13 cellular contexts compared by ENCODE assay signal in the genomic region with DNA sequence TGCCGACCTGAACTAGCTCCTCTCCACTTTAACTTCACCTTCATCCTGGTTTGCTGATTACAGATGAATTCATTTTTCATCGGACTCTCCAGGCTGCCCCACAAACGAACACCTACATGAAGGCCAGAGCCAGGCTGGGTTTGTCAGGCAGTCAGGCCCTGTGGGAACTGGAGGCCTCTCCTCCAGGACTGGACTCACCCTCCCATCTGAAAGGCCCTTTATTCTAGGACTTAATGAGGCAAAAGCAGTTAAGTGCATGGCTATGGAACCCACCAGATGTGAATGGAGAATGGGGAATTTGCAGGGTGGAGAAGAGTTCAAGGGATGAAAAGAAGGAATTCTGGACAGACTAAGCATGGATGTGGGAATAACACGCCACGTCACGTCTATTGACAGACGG.
A peak's percentile ranks its signal among the peaks of the same experiment; 100 is the strongest.
DNase-seq lines count a peak whose midpoint lies in the region; ATAC-seq and TF ChIP-seq lines count a peak whose summit lies in the region.
"Had no signal": no experiment of that assay in that cellular context is flagged by ENCODE, and none has a peak within 500 bp of the region (broad histone marks: within the 10 kb centered on the region; RNA-seq: fewer than 3 reads in every experiment).

No MANE protein-coding gene starts in this region.

- POLR2A ChIA-PET in activated CD4-positive, alpha-beta T cell treated with anti-CD3 and anti-CD28 coated beads, Interleukin-2, amount 10 ng/mL, durations not matched to agents 7 days and 5 days (lab: Charles Lee): no interaction called here

- H3K9me3 ChIP-seq in adrenal gland (replicated peaks in 1 of 3) (no peaks in the 10 kb centered on the region), right lobe of liver (no peaks in the 10 kb centered on the region), stomach (no peaks in the 10 kb centered on the region)
- H3K9me3 ChIP-seq: A549 had no signal

- H3K4me3 Mint-ChIP-seq in activated CD4-positive, alpha-beta T cell treated with anti-CD3 and anti-CD28 coated beads, Interleukin-2, amount 10 ng/mL, durations not matched to agents 7 days and 5 days: no peak overlapping the region

- H3K36me3 ChIP-seq in adrenal gland (replicated peaks in 1 of 2) (no peaks in the 10 kb centered on the region), right lobe of liver (no peaks in the 10 kb centered on the region), stomach (no peaks in the 10 kb centered on the region)

- 65 to 84% (median 70%) methylated on average over 6 to 7 of the region's 7 CpGs for WGBS in adrenal gland, 4 donors
- WGBS in right lobe of liver (ENCODE audit: insufficient coverage, low coverage, low lambda C conversion rate, missing lambda C conversion rate): 68% methylated on average over 7 of the region's 7 CpGs
- WGBS in stomach, 5 donors: 67 to 86% (median 76%) methylated on average over 6 to 7 of the region's 7 CpGs

- TF ChIP-seq CTCF in adrenal gland (IDR thresholded peaks at IDR 0.05): no peak
- no peak for TF ChIP-seq CTCF in right lobe of liver (IDR thresholded peaks at IDR 0.05)
- TF ChIP-seq CTCF in stomach (IDR thresholded peaks at IDR 0.05): no peak

- no peak for ATAC-seq in right lobe of liver
- no peak for ATAC-seq in GM19397 (IDR thresholded peaks at IDR 0.05; ENCODE audit: unreplicated experiment)
- ATAC-seq: A549, esophagus mucosa had no signal

- H3K36me3 Mint-ChIP-seq in activated CD4-positive, alpha-beta T cell treated with anti-CD3 and anti-CD28 coated beads, Interleukin-2, amount 10 ng/mL, durations not matched to agents 7 days and 5 days (ENCODE audit: low read depth): no peaks in the 10 kb centered on the region

- no peak for TF ChIP-seq EP300 in stomach (IDR thresholded peaks at IDR 0.05)

- H3K27ac Mint-ChIP-seq in activated CD4-positive, alpha-beta T cell treated with anti-CD3 and anti-CD28 coated beads, Interleukin-2, amount 10 ng/mL, durations not matched to agents 7 days and 5 days: no peak overlapping the region
- H3K27ac Mint-ChIP-seq: T-helper 2 cell treated with Interferon-gamma antibody and Interleukin-4, amounts not matched to agents 5 μg/mL and 100 μg/mL, for 36 hours had no signal

- intact Hi-C loops in adrenal gland (cut with DNase I) (no loop called here), right lobe of liver (cut with DNase I) (no loop called here), stomach (cut with DNase I; ENCODE audit: low total_unique reads) (no loop called here)

- H3K9me3 Mint-ChIP-seq in activated CD4-positive, alpha-beta T cell treated with anti-CD3 and anti-CD28 coated beads, Interleukin-2, amount 10 ng/mL, durations not matched to agents 7 days and 5 days: peaks cover 4% of the 10 kb centered on the region
- H3K9me3 Mint-ChIP-seq: T-helper 2 cell treated with Interferon-gamma antibody and Interleukin-4, amounts not matched to agents 5 μg/mL and 100 μg/mL, for 36 hours had no signal

- TF ChIP-seq POLR2A in adrenal gland (IDR thresholded peaks at IDR 0.05) (no peak), right lobe of liver (IDR thresholded peaks at IDR 0.05) (no peak), stomach (IDR thresholded peaks at IDR 0.05) (no peak)

- peak; percentile 55 for DNase-seq in DMS79 treated with DMSO at 0.1 percent for 48 hours (lab: John Stamatoyannopoulos, UW)
- DNase-seq in DMS79 (lab: John Stamatoyannopoulos, UW): no peak
- DNase-seq in adrenal gland: no peak
- DNase-seq in right lobe of liver: no peak
- DNase-seq in stomach: no peak
- no peak for DNase-seq in activated CD4-positive, alpha-beta T cell treated with anti-CD3 and anti-CD28 coated beads, Interleukin-2, amount 10 ng/mL, durations not matched to agents 7 days and 5 days
- DNase-seq in T-helper 2 cell: no peak
- DNase-seq: GF-D8, small intestine had no signal

- H3K4me1 ChIP-seq in adrenal gland (replicated peaks in 1 of 2) (peaks cover 17 to 51% of the 10 kb centered on the region in 2 donors), right lobe of liver (peaks cover 0 to 33% (median 5%) of the 10 kb centered on the region in 4 donors), stomach (peaks cover 9 to 42% (median 26%) of the 10 kb centered on the region in 4 donors)

- peaks cover 15% of the 10 kb centered on the region for H3K4me1 Mint-ChIP-seq in activated CD4-positive, alpha-beta T cell treated with anti-CD3 and anti-CD28 coated beads, Interleukin-2, amount 10 ng/mL, durations not matched to agents 7 days and 5 days

- H3K27me3 ChIP-seq in adrenal gland (no peaks in the 10 kb centered on the region), right lobe of liver (no peaks in the 10 kb centered on the region), stomach (no peaks in the 10 kb centered on the region)

- H3K27me3 Mint-ChIP-seq in activated CD4-positive, alpha-beta T cell treated with anti-CD3 and anti-CD28 coated beads, Interleukin-2, amount 10 ng/mL, durations not matched to agents 7 days and 5 days: no peaks in the 10 kb centered on the region

- H3K4me3 ChIP-seq in adrenal gland (no peak overlapping the region), right lobe of liver (no peak overlapping the region), stomach (no peak overlapping the region)
- H3K4me3 ChIP-seq: A549 had no signal

- H3K27ac ChIP-seq in adrenal gland: peak overlapping the region in 3 of 5 donors; percentile 29 to 96 (median 96)
- peak overlapping the region; percentile 96 to 100 (median 99) for H3K27ac ChIP-seq in right lobe of liver
- peak overlapping the region; percentile 18 to 99 (median 96) for H3K27ac ChIP-seq in stomach
- H3K27ac ChIP-seq: A549 had no signal

- CTCF ChIA-PET in activated CD4-positive, alpha-beta T cell treated with anti-CD3 and anti-CD28 coated beads, Interleukin-2, amount 10 ng/mL, durations not matched to agents 7 days and 5 days (lab: Charles Lee): interaction anchor here (0.6 to 2.0 kb wide), 2 partner anchors 12 to 1041 kb away, joined by 3 to 6 read pairs; no protein-coding TSS in a partner anchor
